Comparison of ENCODE assay signal across 2 cellular contexts in the genomic region with DNA sequence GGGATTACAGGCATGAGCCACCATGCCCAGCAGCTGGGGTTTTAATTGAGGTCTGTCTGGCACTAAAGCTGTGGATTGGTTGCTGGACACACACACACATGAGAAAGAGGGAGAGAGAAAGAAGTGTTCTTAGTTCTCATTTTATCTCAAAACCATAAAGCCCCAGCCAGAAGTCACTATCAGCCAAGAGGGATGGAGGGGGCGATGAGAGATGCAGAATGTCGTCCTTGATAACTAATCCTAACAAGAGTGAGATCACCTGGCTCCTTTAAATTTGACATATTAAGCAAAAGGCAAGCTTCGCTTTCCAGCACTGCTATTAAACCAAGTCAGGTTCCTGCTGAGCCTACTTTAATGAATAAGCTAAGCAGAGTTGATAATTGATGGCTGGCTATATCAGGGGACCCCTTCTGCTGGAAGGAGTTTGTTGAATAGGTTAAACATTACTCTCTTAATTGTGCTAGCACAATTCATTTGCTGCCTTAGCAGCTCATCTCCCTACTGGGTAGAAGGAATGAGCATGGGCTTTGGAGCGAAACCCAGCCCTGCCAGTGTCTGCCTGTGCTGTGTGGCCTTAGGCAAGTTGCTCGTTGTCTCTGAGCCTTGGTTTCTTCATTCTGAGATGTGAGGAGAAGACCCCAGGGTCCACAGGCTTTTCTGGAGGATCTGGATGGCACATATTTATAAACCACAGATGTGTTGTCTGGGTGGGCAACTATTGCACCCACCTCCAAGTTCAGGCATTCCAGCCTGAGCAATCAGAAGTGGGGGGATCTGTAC.
TF ChIP-seq lines count a peak whose summit lies in the region.

No MANE protein-coding gene starts in this region.

TF ChIP-seq in K562, 482 proteins besides CTCF, POLR2A, EP300 and RAD21:
- TF ChIP-seq TEAD4 (IDR thresholded peaks at IDR 0.05; ENCODE audit: low read length) (peak; percentile 32; the same call in 1 of the 2 replicates), TEAD4 (CRISPR knock-in tag; IDR thresholded peaks at IDR 0.05; ENCODE audit: borderline replicate concordance) (no peak), ZNF431 (CRISPR knock-in tag; IDR thresholded peaks at IDR 0.05) (no peak), RBM14 (IDR thresholded peaks at IDR 0.05; ENCODE audit: borderline replicate concordance, insufficient read depth, low read depth, low read length) (no peak), CBFA2T3 (IDR thresholded peaks at IDR 0.05) (peak; percentile 56), CBFA2T2 (conservative IDR thresholded peaks at IDR 0.05) (0 out of 2 replicates have a peak, but pooled peaks have one; percentile 29), TCF3 (CRISPR knock-in tag; IDR thresholded peaks at IDR 0.05) (peak; percentile 68), SIN3A (IDR thresholded peaks at IDR 0.05; ENCODE audit: borderline replicate concordance in 2 of 2, control insufficient read depth in 1 of 2, low read depth in 2 of 2, low read length in 2 of 2) (no peak), KDM1A (IDR thresholded peaks at IDR 0.05) (0 out of 4 replicates have a peak, but pooled peaks of 1 of the 2 experiments have one; percentile 19), ZFP36 (IDR thresholded peaks at IDR 0.05; ENCODE audit: low read depth, low read length, partially characterized antibody) (peak; percentile 82), POLR2H (tag; IDR thresholded peaks at IDR 0.05; ENCODE audit: low read depth) (no peak), RBM25 (IDR thresholded peaks at IDR 0.05; ENCODE audit: low read depth, low read length, severe bottlenecking) (peak; percentile 32), FUS (optimal IDR thresholded peaks at IDR 0.05; ENCODE audit: low read depth, low read length) (no peak)
- TF ChIP-seq, protein P1, sequence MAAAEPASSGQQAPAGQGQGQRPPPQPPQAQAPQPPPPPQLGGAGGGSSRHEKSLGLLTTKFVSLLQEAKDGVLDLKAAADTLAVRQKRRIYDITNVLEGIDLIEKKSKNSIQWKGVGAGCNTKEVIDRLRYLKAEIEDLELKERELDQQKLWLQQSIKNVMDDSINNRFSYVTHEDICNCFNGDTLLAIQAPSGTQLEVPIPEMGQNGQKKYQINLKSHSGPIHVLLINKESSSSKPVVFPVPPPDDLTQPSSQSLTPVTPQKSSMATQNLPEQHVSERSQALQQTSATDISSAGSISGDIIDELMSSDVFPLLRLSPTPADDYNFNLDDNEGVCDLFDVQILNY (CRISPR knock-in tag; IDR thresholded peaks at IDR 0.05), result no peak

TF ChIP-seq in SK-N-SH, 30 proteins besides CTCF, POLR2A, EP300 and RAD21 (continued from another document):
- TF ChIP-seq, protein P2, sequence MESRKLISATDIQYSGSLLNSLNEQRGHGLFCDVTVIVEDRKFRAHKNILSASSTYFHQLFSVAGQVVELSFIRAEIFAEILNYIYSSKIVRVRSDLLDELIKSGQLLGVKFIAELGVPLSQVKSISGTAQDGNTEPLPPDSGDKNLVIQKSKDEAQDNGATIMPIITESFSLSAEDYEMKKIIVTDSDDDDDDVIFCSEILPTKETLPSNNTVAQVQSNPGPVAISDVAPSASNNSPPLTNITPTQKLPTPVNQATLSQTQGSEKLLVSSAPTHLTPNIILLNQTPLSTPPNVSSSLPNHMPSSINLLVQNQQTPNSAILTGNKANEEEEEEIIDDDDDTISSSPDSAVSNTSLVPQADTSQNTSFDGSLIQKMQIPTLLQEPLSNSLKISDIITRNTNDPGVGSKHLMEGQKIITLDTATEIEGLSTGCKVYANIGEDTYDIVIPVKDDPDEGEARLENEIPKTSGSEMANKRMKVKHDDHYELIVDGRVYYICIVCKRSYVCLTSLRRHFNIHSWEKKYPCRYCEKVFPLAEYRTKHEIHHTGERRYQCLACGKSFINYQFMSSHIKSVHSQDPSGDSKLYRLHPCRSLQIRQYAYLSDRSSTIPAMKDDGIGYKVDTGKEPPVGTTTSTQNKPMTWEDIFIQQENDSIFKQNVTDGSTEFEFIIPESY (IDR thresholded peaks at IDR 0.05; ENCODE audit: borderline replicate concordance, low read depth), result no peak
